1 cellular context compared by ENCODE assay signal in genomic region chr12:106134294-106134949, GRCh38.
TF ChIP-seq lines count a peak whose summit lies in the region.

No MANE protein-coding gene starts in this region.

TF ChIP-seq in HepG2, 621 proteins besides CTCF, POLR2A, EP300 and RAD21:
- TF ChIP-seq YEATS4 (CRISPR knock-in tag; IDR thresholded peaks at IDR 0.05; ENCODE audit: borderline replicate concordance) (no peak), CEBPB (IDR thresholded peaks at IDR 0.05; ENCODE audit: borderline replicate concordance, low read depth, low read length) (peak; percentile 62; the same call in 1 of the 2 replicates)
